ENCODE assay signal across 20 cellular contexts in genomic region chr20:41387433-41387832, GRCh38. TPM values are rescaled to one million over a fixed set of nuclear protein-coding genes. Genes with fewer than 3 reads are reported as not detected.
A peak's percentile ranks its signal among the peaks of the same experiment; 100 is the strongest.
DNase-seq lines count a peak whose midpoint lies in the region; ATAC-seq and TF ChIP-seq lines count a peak whose summit lies in the region.
"Had no signal": no experiment of that assay in that cellular context is flagged by ENCODE, and none has a peak within 500 bp of the region (broad histone marks: within the 10 kb centered on the region; RNA-seq: fewer than 3 reads in every experiment).

No MANE protein-coding gene starts in this region.

- H3K4me3 ChIP-seq in SJCRH30 (no peak overlapping the region), heart right ventricle (no peak overlapping the region)
- H3K4me3 ChIP-seq: mucosa of descending colon, thyroid gland had no signal

- intact Hi-C loops in heart right ventricle (cut with DNase I): no loop called here
- intact Hi-C loops in posterior vena cava (cut with DNase I): no loop called here

- H3K36me3 ChIP-seq in SJCRH30: no peaks in the 10 kb centered on the region
- H3K36me3 ChIP-seq in heart right ventricle: no peaks in the 10 kb centered on the region
- H3K36me3 ChIP-seq: thyroid gland had no signal

- ATAC-seq in heart right ventricle (peak; percentile 13 to 73 (median 34)), GM18505 (IDR thresholded peaks at IDR 0.05; ENCODE audit: unreplicated experiment) (no peak)
- ATAC-seq: mucosa of descending colon, Panc1, T-helper 17 cell had no signal

- H3K27me3 ChIP-seq in SJCRH30: no peaks in the 10 kb centered on the region
- no peaks in the 10 kb centered on the region for H3K27me3 ChIP-seq in heart right ventricle
- H3K27me3 ChIP-seq: thyroid gland had no signal

- peaks cover 40% of the 10 kb centered on the region for H3K4me1 ChIP-seq in SJCRH30
- H3K4me1 ChIP-seq in heart right ventricle: peaks cover 5 to 33% (median 17%) of the 10 kb centered on the region in 9 donors
- H3K4me1 ChIP-seq: parathyroid adenoma had no signal

- TF ChIP-seq CTCF in heart right ventricle (IDR thresholded peaks at IDR 0.05): peak in 2 of 9 donors; percentile 12 to 13

- peak; percentile 43 for DNase-seq in DMS 273 (lab: John Stamatoyannopoulos, UW; ENCODE audit: unreplicated experiment)
- DNase-seq in DMS 273 treated with DMSO at 0.1 percent for 48 hours (lab: John Stamatoyannopoulos, UW): no peak
- DNase-seq in SJCRH30: peak; percentile 80 to 89
- no peak for DNase-seq in heart right ventricle
- peak; percentile 63 for DNase-seq in posterior vena cava (ENCODE audit: low spot score)
- DNase-seq in HCEC 1CT: no peak
- DNase-seq in AG20443 (ENCODE audit: low spot score): no peak
- DNase-seq: activated CD4-positive, CD25-positive, alpha-beta regulatory T cell treated with anti-CD3 and anti-CD28 coated beads, Interleukin-2, amount 50 U/mL, for 72 hours; activated naive CD4-positive, alpha-beta T cell treated with anti-CD3 and anti-CD28 coated beads, Interleukin-2, amount 50 U/mL, for 16 hours; effector memory CD4-positive, alpha-beta T cell; mucosa of descending colon; stimulated activated CD4-positive, alpha-beta T cell treated with anti-CD3 and anti-CD28 coated beads, Interleukin-1b, Interleukin-23, amount 100 ng/mL, for 48 hours; stimulated activated CD8-positive, alpha-beta memory T cell treated with anti-CD3 and anti-CD28 coated beads, Interleukin-4, amount 100 ng/mL, for 48 hours; T-helper 17 cell; thyroid gland had no signal

- H3K27ac ChIP-seq in SJCRH30: no peak overlapping the region
- H3K27ac ChIP-seq in heart right ventricle: peak overlapping the region in 8 of 10 donors; percentile 25 to 80 (median 63)
- H3K27ac ChIP-seq: 22Rv1, parathyroid adenoma, thyroid gland had no signal

- no peaks in the 10 kb centered on the region for H3K9me3 ChIP-seq in SJCRH30 (replicated peaks)
- no peaks in the 10 kb centered on the region for H3K9me3 ChIP-seq in heart right ventricle
- H3K9me3 ChIP-seq: mucosa of descending colon, thyroid gland had no signal

- TF ChIP-seq POLR2A in GM18505 (IDR thresholded peaks at IDR 0.05; ENCODE audit: borderline replicate concordance, extremely low read depth, insufficient read depth, insufficient read length): no peak

- WGBS in heart right ventricle, 2 donors: 33 to 35% methylated on average over 7 to 9 of the region's 9 CpGs

RNA-seq across cellular contexts. Expression of gene EMILIN3, which starts 20.8 kb away (rescaled TPM):
- total RNA-seq in SJCRH30 (2014; rRNA removed; shearing (Covaris generic)): 11.7 and 12.0 TPM in 2 replicates
- total RNA-seq in heart right ventricle (1 to 10 TPM in 8 of 10 donors, under 1 TPM in 2; 0.20 to 5.3 (median 2.8) TPM), posterior vena cava (1 to 10 TPM; 1.4 to 2.3 TPM)
- 1 to 10 TPM; 2.1 to 6.4 TPM for polyA plus RNA-seq in heart right ventricle
- total RNA-seq: T-helper 17 cell had no signal
- polyA plus RNA-seq: keratinocyte had no signal

RNA-seq across cellular contexts. Expression of gene LPIN3, which starts 46.8 kb away (rescaled TPM):
- total RNA-seq in SJCRH30 (2014; rRNA removed; shearing (Covaris generic)): 1.2 and 2.3 TPM in 2 replicates
- total RNA-seq in heart right ventricle (10 to 100 TPM; 12.5 to 26.5 (median 18.2) TPM), posterior vena cava (10 to 100 TPM; 12.7 to 17.6 TPM)
- polyA plus RNA-seq in heart right ventricle: 10 to 100 TPM; 11.1 to 45.5 TPM

Comparison
In these comparisons a context has a peak if more than half of its experiments do, and no peak if none do; other contexts are left out.
1. DNase-seq: peak in DMS 273 (single experiment), SJCRH30 (2 of 2) and posterior vena cava (single experiment); none in DMS 273 treated with DMSO at 0.1 percent for 48 hours (single experiment), heart right ventricle (0 of 2), HCEC 1CT (single experiment) and AG20443 (single experiment).